1 cellular context compared by ENCODE assay signal in genomic region chr14:52706724-52707706, GRCh38.
TF ChIP-seq lines count a peak whose summit lies in the region.

TSS of gene PSMC6 (plus strand) at chr14:52707200. CDS start at chr14:52707220, 20 bp downstream.

TF ChIP-seq in HepG2, 621 proteins besides CTCF, POLR2A, EP300 and RAD21 (continued from another document and continues in another):
- TF ChIP-seq ZNF142 (CRISPR knock-in tag; IDR thresholded peaks at IDR 0.05), result 0 out of 2 replicates have a peak, but pooled peaks have one; percentile 21
- peak; percentile 65 for TF ChIP-seq KDM2A (CRISPR knock-in tag; IDR thresholded peaks at IDR 0.05; ENCODE audit: borderline replicate concordance, low read depth)
- no peak for TF ChIP-seq KDM3A (CRISPR knock-in tag; IDR thresholded peaks at IDR 0.05; ENCODE audit: low read depth)
- peak; percentile 66; the same call in 1 of the 2 replicates for TF ChIP-seq POLR2AphosphoS2 (IDR thresholded peaks at IDR 0.05; ENCODE audit: low read depth, low read length)
- TF ChIP-seq GMEB1 (CRISPR knock-in tag; IDR thresholded peaks at IDR 0.05; ENCODE audit: borderline replicate concordance), result peak; percentile 54; the same call in 1 of the 2 replicates
- TF ChIP-seq CREB1 (IDR thresholded peaks at IDR 0.05), result no peak
- 0 out of 2 replicates have a peak, but pooled peaks have one; percentile 52 for TF ChIP-seq CREB1 (CRISPR knock-in tag; IDR thresholded peaks at IDR 0.05)
- peak; percentile 83 for TF ChIP-seq ARID4A (CRISPR knock-in tag; IDR thresholded peaks at IDR 0.05; ENCODE audit: borderline replicate concordance)
- peak; percentile 72 for TF ChIP-seq PHF20 (CRISPR knock-in tag; IDR thresholded peaks at IDR 0.05)
- peak; percentile 62 for TF ChIP-seq MED1 (CRISPR knock-in tag; IDR thresholded peaks at IDR 0.05)
- peak; percentile 78; the same call in 1 of the 2 replicates for TF ChIP-seq ZNF788 (CRISPR knock-in tag; IDR thresholded peaks at IDR 0.05; ENCODE audit: borderline replicate concordance)
- TF ChIP-seq ZSCAN29 (CRISPR knock-in tag; conservative IDR thresholded peaks at IDR 0.05), result 0 out of 2 replicates have a peak, but pooled peaks have one; percentile 6
- no peak; the same call in 1 of the 2 replicates for TF ChIP-seq ZNF691 (CRISPR knock-in tag; IDR thresholded peaks at IDR 0.05; ENCODE audit: borderline replicate concordance, low read depth)
- TF ChIP-seq ZKSCAN1 (IDR thresholded peaks at IDR 0.05; ENCODE audit: low read length), result no peak
- no peak for TF ChIP-seq CSRNP2 (CRISPR knock-in tag; conservative IDR thresholded peaks at IDR 0.05; ENCODE audit: low read depth)
- TF ChIP-seq MED8 (CRISPR knock-in tag; IDR thresholded peaks at IDR 0.05; ENCODE audit: insufficient replicate concordance), result peak; percentile 42
- TF ChIP-seq ZNF232 (CRISPR knock-in tag; IDR thresholded peaks at IDR 0.05; ENCODE audit: borderline replicate concordance), result peak; percentile 5; the same call in 1 of the 2 replicates
- peak; percentile 56; the same call in 1 of the 2 replicates for TF ChIP-seq ZFP91 (CRISPR knock-in tag; IDR thresholded peaks at IDR 0.05; ENCODE audit: borderline replicate concordance)
- peak; percentile 25; the same call in 1 of the 2 replicates for TF ChIP-seq SNAPC2 (CRISPR knock-in tag; IDR thresholded peaks at IDR 0.05)
- no peak for TF ChIP-seq ZNF609 (CRISPR knock-in tag; IDR thresholded peaks at IDR 0.05; ENCODE audit: borderline replicate concordance)
- peak; percentile 40 to 75; a peak in 1 of 4 replicates for TF ChIP-seq HMGXB4 (CRISPR knock-in tag; IDR thresholded peaks at IDR 0.05; ENCODE audit: borderline replicate concordance in 1 of 2, low read depth in 1 of 2)
- TF ChIP-seq HCFC1 (IDR thresholded peaks at IDR 0.05; ENCODE audit: low read depth, low read length), result peak; percentile 15; the same call in 1 of the 2 replicates
- peak; percentile 12; the same call in 1 of the 2 replicates for TF ChIP-seq NR2F2 (IDR thresholded peaks at IDR 0.05; ENCODE audit: borderline replicate concordance, low read depth)
- TF ChIP-seq ELK4 (CRISPR knock-in tag; IDR thresholded peaks at IDR 0.05; ENCODE audit: borderline replicate concordance), result no peak
- peak; percentile 58; the same call in 1 of the 2 replicates for TF ChIP-seq KDM4B (CRISPR knock-in tag; IDR thresholded peaks at IDR 0.05)
